In genomic region chr6:144156334-144156733, GRCh38 we compare ENCODE assay signal across 10 cellular contexts. TPM values are rescaled to one million over a fixed set of nuclear protein-coding genes. Genes with fewer than 3 reads are reported as not detected.
DNase-seq lines count a peak whose midpoint lies in the region; ATAC-seq and TF ChIP-seq lines count a peak whose summit lies in the region.
"Had no signal": no experiment of that assay in that cellular context is flagged by ENCODE, and none has a peak within 500 bp of the region (broad histone marks: within the 10 kb centered on the region; RNA-seq: fewer than 3 reads in every experiment).

No MANE protein-coding gene starts in this region.

- no peaks in the 10 kb centered on the region for H3K27me3 ChIP-seq in left lung
- no peaks in the 10 kb centered on the region for H3K27me3 ChIP-seq in colonic mucosa

- no peaks in the 10 kb centered on the region for H3K27me3 Mint-ChIP-seq in T-cell

- H3K27ac ChIP-seq in left lung = peak overlapping the region; percentile 45 to 75
- no peak overlapping the region for H3K27ac ChIP-seq in colonic mucosa

- POLR2A ChIA-PET in T-cell (lab: Charles Lee) = interaction anchor here (0.5 kb wide), 2 partner anchors 623 to 758 kb away, joined by 3 to 4 read pairs; no protein-coding TSS in a partner anchor

- H3K4me1 ChIP-seq in left lung (peaks cover 4 to 98% of the 10 kb centered on the region in 2 donors), colonic mucosa (no peaks in the 10 kb centered on the region)

- H3K9ac ChIP-seq in colonic mucosa (ENCODE audit: low read depth in 2 of 2, low read length in 2 of 2) = no peak overlapping the region

- no peaks in the 10 kb centered on the region for H3K9me3 Mint-ChIP-seq in T-cell

- peaks cover 23 to 43% (median 32%) of the 10 kb centered on the region in 3 donors for H3K4me1 Mint-ChIP-seq in T-cell

- H3K4me3 Mint-ChIP-seq in T-cell = no peak overlapping the region

- TF ChIP-seq CTCF in left lung (IDR thresholded peaks at IDR 0.05) = no peak
- TF ChIP-seq CTCF in colonic mucosa (IDR thresholded peaks at IDR 0.05) = no peak

- H3K36me3 ChIP-seq in left lung (peaks cover 0 to 18% of the 10 kb centered on the region in 2 donors), colonic mucosa (no peaks in the 10 kb centered on the region)

- DNase-seq in CD1c-positive myeloid dendritic cell (ENCODE audit: extremely low spot score) = peak; percentile 92
- peak; percentile 23 for DNase-seq in NOMO-1 treated with dmso at 0.1 percent for 144 hours (lab: John Stamatoyannopoulos, UW; ENCODE audit: unreplicated experiment)
- DNase-seq in left lung = no peak
- DNase-seq in colonic mucosa = no peak
- DNase-seq in T-cell = no peak
- no peak for DNase-seq in ecto neural progenitor cell (ENCODE audit: low spot score)
- no peak for DNase-seq in NCI-H187 treated with DMSO at 0.1 percent for 48 hours (lab: John Stamatoyannopoulos, UW)
- DNase-seq: cortex of kidney; stimulated activated CD4-positive, alpha-beta T cell treated with anti-CD3 and anti-CD28 coated beads, Interleukin-4, amount 100 ng/mL, for 1 hour had no signal

- CTCF ChIA-PET in T-cell (lab: Charles Lee) = no interaction called here

- intact Hi-C loops in left lung (cut with DNase I) = no loop called here
- intact Hi-C loops in colonic mucosa (cut with DNase I) = no loop called here

- H3K36me3 Mint-ChIP-seq in T-cell = peaks cover 46% of the 10 kb centered on the region

- no peak overlapping the region for H3K4me3 ChIP-seq in left lung
- no peak overlapping the region for H3K4me3 ChIP-seq in colonic mucosa

- ATAC-seq in GM21390 (IDR thresholded peaks at IDR 0.05; ENCODE audit: unreplicated experiment) (peak; percentile 38), left lung (no peak), T-cell (replicated peaks in 1 of 4) (no peak)

- H3K27ac Mint-ChIP-seq in T-cell = no peak overlapping the region

- no peaks in the 10 kb centered on the region for H3K9me3 ChIP-seq in left lung
- H3K9me3 ChIP-seq in colonic mucosa = no peaks in the 10 kb centered on the region

RNA-seq across cellular contexts. Expression of gene STX11, which starts 6.0 kb away (rescaled TPM):
- total RNA-seq in left lung (10 to 100 TPM; 18.2 to 31.3 TPM), colonic mucosa (1 to 10 TPM in 1 of 2 donors, under 1 TPM in 1; 0.59 to 3.8 TPM), T-cell (10 to 100 TPM in 3 of 5 donors, 1 to 10 TPM in 2; 4.3 to 12.6 (median 10.7) TPM)

Comparison
In these comparisons a context has a peak if more than half of its experiments do, and no peak if none do; other contexts are left out.
1. DNase-seq: peak in CD1c-positive myeloid dendritic cell (single experiment) and NOMO-1 treated with dmso at 0.1 percent for 144 hours (single experiment); none in left lung (0 of 2), colonic mucosa (single experiment), T-cell (0 of 34), ecto neural progenitor cell (single experiment) and NCI-H187 treated with DMSO at 0.1 percent for 48 hours (single experiment).